Comparison of ENCODE assay signal across 25 cellular contexts in genomic region chr10:103149991-103150622, GRCh38.
"Had no signal": no experiment of that assay in that cellular context is flagged by ENCODE, and none has a peak within 500 bp of the region (broad histone marks: within the 10 kb centered on the region; RNA-seq: fewer than 3 reads in every experiment).

No MANE protein-coding gene starts in this region.

- H3K4me3 ChIP-seq: cardiac muscle cell, SK-N-MC had no signal

- ATAC-seq: activated naive CD4-positive, alpha-beta T cell treated with anti-CD3 and anti-CD28 coated beads, Interleukin-2, amount 50 U/mL, for 72 hours; activated naive CD8-positive, alpha-beta T cell treated with anti-CD3 and anti-CD28 coated beads, Interleukin-2, amount 50 U/mL, for 24 hours; activated T-cell treated with anti-CD3 and anti-CD28 coated beads, Interleukin-2, amount 50 U/mL, for 4 hours; Panc1; Right ventricle myocardium inferior had no signal

- DNase-seq: activated CD4-positive, alpha-beta memory T cell treated with anti-CD3 and anti-CD28 coated beads for 36 hours; activated CD4-positive, alpha-beta T cell treated with anti-CD3 and anti-CD28 coated beads, Interleukin-2, amount 10 ng/mL, durations not matched to agents 7 days and 5 days; activated CD4-positive, CD25-positive, alpha-beta regulatory T cell; activated CD8-positive, alpha-beta memory T cell treated with anti-CD3 and anti-CD28 coated beads for 24 hours; activated effector memory CD4-positive, alpha-beta T cell treated with anti-CD3 and anti-CD28 coated beads, Interleukin-2, amount 50 U/mL, for 16 hours; activated naive CD4-positive, alpha-beta T cell treated with Interleukin-2 at 50 U/mL for 16 hours; activated naive CD8-positive, alpha-beta T cell treated with anti-CD3 and anti-CD28 coated beads, Interleukin-2, amount 50 U/mL, for 24 hours; activated T-cell treated with anti-CD3 and anti-CD28 coated beads, Interleukin-2, amount 50 U/mL, for 4 hours; brain microvascular endothelial cell; KG1; NCI-H1092; NCI-H1417; NCI-H1930; NCI-H2171 treated with DMSO at 0.1 percent for 48 hours; NCI-H345; NCI-H510A; NCI-H526 treated with DMSO at 0.1 percent for 48 hours; NCI-H82; RPMI8226; SW 1271 had no signal

- H3K27ac ChIP-seq: brain microvascular endothelial cell, cardiac muscle cell, SK-N-MC had no signal

- H3K36me3 ChIP-seq: cardiac muscle cell had no signal

- H3K27me3 ChIP-seq: brain microvascular endothelial cell, cardiac muscle cell had no signal
